Comparison of ENCODE assay signal across 10 cellular contexts in the genomic region with DNA sequence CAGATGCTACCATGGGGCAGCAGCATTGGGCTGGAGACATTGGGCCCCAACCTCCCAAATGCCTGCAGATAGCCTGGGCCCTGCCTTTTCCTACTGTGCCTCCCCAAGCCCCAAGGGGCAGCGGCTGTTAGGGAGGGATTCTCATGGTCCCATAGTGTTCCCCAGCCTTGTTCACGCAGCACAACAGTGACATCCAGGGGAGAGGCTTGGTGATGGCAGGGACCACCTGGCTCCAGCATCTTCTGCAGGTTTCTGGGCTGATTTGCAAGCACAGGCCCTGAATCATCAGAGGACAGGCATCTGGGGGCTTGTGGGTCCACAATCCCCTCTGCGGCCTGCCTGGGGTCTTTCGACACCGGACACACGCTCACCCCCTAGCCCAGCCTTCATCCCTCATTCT.
DNase-seq lines count a peak whose midpoint lies in the region; ATAC-seq and TF ChIP-seq lines count a peak whose summit lies in the region.
"Had no signal": no experiment of that assay in that cellular context is flagged by ENCODE, and none has a peak within 500 bp of the region (broad histone marks: within the 10 kb centered on the region; RNA-seq: fewer than 3 reads in every experiment).

No MANE protein-coding gene starts in this region.

- no peaks in the 10 kb centered on the region for H3K9me3 ChIP-seq in Panc1 (ENCODE audit: control insufficient read depth, insufficient read depth, low read depth, low read length)

- no peaks in the 10 kb centered on the region for H3K36me3 ChIP-seq in Panc1 (ENCODE audit: control insufficient read depth, insufficient read depth, low read length)

- no peaks in the 10 kb centered on the region for H3K27me3 ChIP-seq in Panc1 (ENCODE audit: control insufficient read depth, insufficient read depth, low read length)

- no peaks in the 10 kb centered on the region for H3K4me1 ChIP-seq in Panc1 (ENCODE audit: control insufficient read depth, insufficient read depth, low read length)

- no peaks in the 10 kb centered on the region for H3K36me3 Mint-ChIP-seq in glutamatergic neuron (ENCODE audit: unreplicated experiment)
- H3K36me3 Mint-ChIP-seq: CD4-positive, CD25-positive, alpha-beta regulatory T cell had no signal

- peaks cover 26% of the 10 kb centered on the region for H3K4me1 Mint-ChIP-seq in glutamatergic neuron (ENCODE audit: low read depth, unreplicated experiment)

- BruUV-seq in Panc1 (replicated peaks; lab: Mats Ljungman, UMichigan) = no TSS peak

- in situ Hi-C loops in Panc1 (cut with HindIII; ENCODE audit: low pct_unique_long_range_greater_than_20kb, low sequenced_read_pairs) = no loop called here

- no peak overlapping the region for H3K27ac Mint-ChIP-seq in glutamatergic neuron (ENCODE audit: unreplicated experiment)
- H3K27ac Mint-ChIP-seq: activated T-helper 2 cell treated with anti-CD3 and anti-CD28 coated beads, Interferon-gamma antibody, Interleukin-2, Interleukin-4, amounts not matched to agents 10 μg/mL and 5 μg/mL and 100 μg/mL, durations not matched to agents 14 hours and 24 hours and 36 hours; CD4-positive, CD25-positive, alpha-beta regulatory T cell had no signal

- peaks cover 2% of the 10 kb centered on the region for H3K27me3 Mint-ChIP-seq in glutamatergic neuron (ENCODE audit: unreplicated experiment)

- POLR2A ChIA-PET in Panc1 (lab: Charles Lee) = no interaction called here

- DNase-seq in activated T-cell treated with anti-CD3 and anti-CD28 coated beads for 48 hours (ENCODE audit: low read depth) = peak; percentile 6
- no peak for DNase-seq in activated T-cell treated with anti-CD3 and anti-CD28 coated beads for 4 hours
- DNase-seq in Panc1 (ENCODE audit: low read depth, low spot score) = no peak
- peak; percentile 75 for DNase-seq in glutamatergic neuron
- peak; percentile 26 for DNase-seq in stimulated activated CD8-positive, alpha-beta memory T cell treated with anti-CD3 and anti-CD28 coated beads, Interleukin-4, amount 100 ng/mL, for 48 hours
- no peak for DNase-seq in T1000 (lab: John Stamatoyannopoulos, UW)
- DNase-seq in cerebellar nuclear complex (lab: John Stamatoyannopoulos, UW) = no peak
- DNase-seq: CD4-positive, CD25-positive, alpha-beta regulatory T cell had no signal

- intact Hi-C loops in Panc1 (cut with micrococcal nuclease; ENCODE audit: unreplicated experiment) = loop anchor here (10.0 kb wide), 1 partner anchor 242 kb away; no protein-coding TSS in a partner anchor

- CTCF ChIA-PET in Panc1 (lab: Charles Lee) = no interaction called here

- H3K4me3 ChIP-seq in Panc1 (ENCODE audit: low read depth in 2 of 2, low read length in 2 of 2) = no peak overlapping the region

- peaks cover 3% of the 10 kb centered on the region for H3K9me3 Mint-ChIP-seq in glutamatergic neuron (ENCODE audit: unreplicated experiment)
- H3K9me3 Mint-ChIP-seq: activated T-helper 2 cell treated with anti-CD3 and anti-CD28 coated beads, Interferon-gamma antibody, Interleukin-2, Interleukin-4, amounts not matched to agents 10 μg/mL and 5 μg/mL and 100 μg/mL, durations not matched to agents 14 hours and 24 hours and 36 hours; CD4-positive, CD25-positive, alpha-beta regulatory T cell had no signal

- no peak overlapping the region for H3K27ac ChIP-seq in Panc1 (ENCODE audit: low read length)

- ATAC-seq in Panc1 (0 out of 2 replicates have a peak, but pooled peaks have one; percentile 20), GM18519 (IDR thresholded peaks at IDR 0.05; ENCODE audit: low FRiP score, unreplicated experiment) (no peak)

- no peak for TF ChIP-seq CTCF in Panc1 (IDR thresholded peaks at IDR 0.05)
- TF ChIP-seq CTCF in glutamatergic neuron (IDR thresholded peaks at IDR 0.05; ENCODE audit: partially characterized antibody, unreplicated experiment) = no peak

- H3K4me3 Mint-ChIP-seq in glutamatergic neuron (ENCODE audit: unreplicated experiment) = no peak overlapping the region
- H3K4me3 Mint-ChIP-seq: CD4-positive, CD25-positive, alpha-beta regulatory T cell had no signal

Comparison
In these comparisons a context has a peak if more than half of its experiments do, and no peak if none do; other contexts are left out.
1. DNase-seq: peak in activated T-cell treated with anti-CD3 and anti-CD28 coated beads for 48 hours (single experiment), glutamatergic neuron (single experiment) and stimulated activated CD8-positive, alpha-beta memory T cell treated with anti-CD3 and anti-CD28 coated beads, Interleukin-4, amount 100 ng/mL, for 48 hours (single experiment); none in activated T-cell treated with anti-CD3 and anti-CD28 coated beads for 4 hours (single experiment), Panc1 (single experiment), T1000 (single experiment) and cerebellar nuclear complex (0 of 2).